In genomic region chr10:43421519-43421918, GRCh38 we compare ENCODE assay signal across 9 cellular contexts. TPM values are rescaled to one million over a fixed set of nuclear protein-coding genes. Genes with fewer than 3 reads are reported as not detected.
DNase-seq lines count a peak whose midpoint lies in the region; ATAC-seq and TF ChIP-seq lines count a peak whose summit lies in the region.
"Had no signal": no experiment of that assay in that cellular context is flagged by ENCODE, and none has a peak within 500 bp of the region (broad histone marks: within the 10 kb centered on the region; RNA-seq: fewer than 3 reads in every experiment).

No MANE protein-coding gene starts in this region.

- intact Hi-C loops in esophagus muscularis mucosa (cut with DNase I), result loop anchor here (1.0 kb wide), 1 partner anchor 14 kb away; no protein-coding TSS in a partner anchor

- DNase-seq in ELR (ENCODE audit: low read depth), result peak; percentile 53
- DNase-seq in RWPE2 (ENCODE audit: low spot score), result no peak
- no peak for DNase-seq in esophagus muscularis mucosa (ENCODE audit: extremely low spot score)
- DNase-seq in HT-29 (ENCODE audit: low spot score), result no peak
- DNase-seq in AG20443 (ENCODE audit: low spot score), result no peak

- H3K4me3 ChIP-seq in RWPE2 (ENCODE audit: severe bottlenecking), result no peak overlapping the region
- peak overlapping the region in 3 of 4 donors; percentile 67 to 70 (median 68) for H3K4me3 ChIP-seq in esophagus muscularis mucosa
- peak overlapping the region in 1 of 7 experiments; percentile 48 for H3K4me3 ChIP-seq in skin epidermis

- H3K36me3 ChIP-seq in RWPE2 (ENCODE audit: low read depth) (no peaks in the 10 kb centered on the region), esophagus muscularis mucosa (no peaks in the 10 kb centered on the region)

- TF ChIP-seq CTCF in RWPE2 (IDR thresholded peaks at IDR 0.05; ENCODE audit: poor library complexity, severe bottlenecking) (no peak), esophagus muscularis mucosa (IDR thresholded peaks at IDR 0.05) (no peak)

- no peaks in the 10 kb centered on the region for H3K27me3 ChIP-seq in RWPE2 (ENCODE audit: insufficient read depth, poor library complexity, severe bottlenecking)
- no peaks in the 10 kb centered on the region for H3K27me3 ChIP-seq in esophagus muscularis mucosa

- no peaks in the 10 kb centered on the region for H3K9me3 ChIP-seq in RWPE2 (ENCODE audit: severe bottlenecking)
- H3K9me3 ChIP-seq in esophagus muscularis mucosa, result no peaks in the 10 kb centered on the region

- H3K4me1 ChIP-seq in RWPE2 (ENCODE audit: insufficient read depth, poor library complexity, severe bottlenecking) (peaks cover 3% of the 10 kb centered on the region), esophagus muscularis mucosa (peaks cover 12 to 23% (median 19%) of the 10 kb centered on the region in 4 donors)

- no peak for TF ChIP-seq POLR2A in esophagus muscularis mucosa (IDR thresholded peaks at IDR 0.05; ENCODE audit: low read depth)

- H3K27ac ChIP-seq in RWPE2 (ENCODE audit: poor library complexity, severe bottlenecking), result peak overlapping the region; percentile 77
- H3K27ac ChIP-seq in esophagus muscularis mucosa (replicated peaks in 1 of 4), result peak overlapping the region; percentile 92 to 99 (median 98)
- H3K27ac ChIP-seq in skin epidermis, result peak overlapping the region in 19 of 21 experiments; percentile 86 to 99 (median 93)

- no peak for ATAC-seq in RWPE2 (ENCODE audit: low read depth)
- ATAC-seq in HG02623 (IDR thresholded peaks at IDR 0.05; ENCODE audit: unreplicated experiment), result no peak
- no peak for ATAC-seq in GM21576 (IDR thresholded peaks at IDR 0.05; ENCODE audit: unreplicated experiment)

- no peak for TF ChIP-seq EP300 in esophagus muscularis mucosa (IDR thresholded peaks at IDR 0.05)

- 90% methylated on average over 5 of the region's 6 CpGs for WGBS in esophagus muscularis mucosa

RNA-seq across cellular contexts. Expression of gene HNRNPF, which starts 12.5 kb away (rescaled TPM):
- total RNA-seq in esophagus muscularis mucosa, result 100 to 1,000 TPM; 113 to 243 (median 176) TPM
- 515 and 519 TPM in 2 replicates for total RNA-seq in HT-29 (2014; rRNA removed; shearing (Covaris generic))

RNA-seq across cellular contexts. Expression of gene ZNF487, which starts 15.4 kb away (rescaled TPM):
- 10 to 100 TPM in 1 of 4 donors, 1 to 10 TPM in 3; 9.1 to 10.1 (median 10.0) TPM for total RNA-seq in esophagus muscularis mucosa
- 8.1 and 16.1 TPM in 2 replicates for total RNA-seq in HT-29 (2014; rRNA removed; shearing (Covaris generic))

RNA-seq across cellular contexts. Expression of gene FXYD4, which starts 50.1 kb away (rescaled TPM):
- total RNA-seq in esophagus muscularis mucosa, result not detected
- total RNA-seq in HT-29 (2014; rRNA removed; shearing (Covaris generic)), result not detected in 2 replicates
- total RNA-seq: IMR-90 had no signal
